16 cellular contexts compared by ENCODE assay signal in genomic region chr22:32720924-32721323, GRCh38.
A peak's percentile ranks its signal among the peaks of the same experiment; 100 is the strongest.
DNase-seq lines count a peak whose midpoint lies in the region; ATAC-seq and TF ChIP-seq lines count a peak whose summit lies in the region.
"Had no signal": no experiment of that assay in that cellular context is flagged by ENCODE, and none has a peak within 500 bp of the region (broad histone marks: within the 10 kb centered on the region; RNA-seq: fewer than 3 reads in every experiment).

No MANE protein-coding gene starts in this region.

- H3K4me1 ChIP-seq in psoas muscle = no peaks in the 10 kb centered on the region

- ATAC-seq in sciatic nerve = peak; percentile 75
- ATAC-seq in psoas muscle = no peak
- ATAC-seq: GM23338 had no signal

- WGBS in psoas muscle, 3 donors = 13 to 24% (median 23%) methylated on average over 5 of the region's 5 CpGs

- H3K4me3 ChIP-seq in fibroblast of the aortic adventitia (ENCODE audit: low read depth, low read length) (no peak overlapping the region), psoas muscle (no peak overlapping the region)
- H3K4me3 ChIP-seq: dorsolateral prefrontal cortex, GM23338 had no signal

- peaks cover 0 to 9% (median 0%) of the 10 kb centered on the region in 3 donors for H3K27me3 ChIP-seq in psoas muscle (ENCODE audit: insufficient read depth in 3 of 3, low read length in 2 of 3)
- H3K27me3 ChIP-seq: dorsolateral prefrontal cortex had no signal

- H3K36me3 ChIP-seq in psoas muscle (ENCODE audit: insufficient read depth in 1 of 2, low read depth in 1 of 2) = no peaks in the 10 kb centered on the region

- DNase-seq in GM03348 (ENCODE audit: low spot score) = peak; percentile 54
- DNase-seq in RPMI7951 (ENCODE audit: low read depth) = peak; percentile 98
- DNase-seq in fibroblast of the aortic adventitia (ENCODE audit: low read depth) = peak; percentile 81
- DNase-seq in sciatic nerve (ENCODE audit: low spot score) = no peak
- DNase-seq in NCI-H2081 treated with DMSO at 0.1 percent for 48 hours (lab: John Stamatoyannopoulos, UW) = no peak
- DNase-seq in central memory CD4-positive, alpha-beta T cell = no peak
- DNase-seq in psoas muscle = no peak
- DNase-seq: activated B cell treated with CpG ODN at 0.5 μM for 24 hours; activated CD8-positive, alpha-beta memory T cell treated with anti-CD3 and anti-CD28 coated beads, Interleukin-2, amount 50 U/mL, for 4 hours; CD4-positive, alpha-beta memory T cell; dorsolateral prefrontal cortex; GF-D8; NCI-H524 treated with DMSO at 0.1 percent for 48 hours; stimulated activated CD4-positive, alpha-beta T cell treated with anti-CD3 and anti-CD28 coated beads, Interleukin-2, amount 100 ng/mL, for 48 hours; T-cell had no signal

- intact Hi-C loops in sciatic nerve (cut with DNase I) (no loop called here), psoas muscle (cut with DNase I) (no loop called here)

- no peak overlapping the region for H3K27ac ChIP-seq in psoas muscle
- H3K27ac ChIP-seq: dorsolateral prefrontal cortex had no signal

- no peaks in the 10 kb centered on the region for H3K9me3 ChIP-seq in psoas muscle

- TF ChIP-seq CTCF in fibroblast of the aortic adventitia (IDR thresholded peaks at IDR 0.05; ENCODE audit: insufficient read depth, low read length) (no peak), psoas muscle (IDR thresholded peaks at IDR 0.05) (no peak)

Comparison
In these comparisons a context has a peak if more than half of its experiments do, and no peak if none do; other contexts are left out.
1. DNase-seq: peak in GM03348 (single experiment), RPMI7951 (single experiment) and fibroblast of the aortic adventitia (single experiment); none in sciatic nerve (single experiment), NCI-H2081 treated with DMSO at 0.1 percent for 48 hours (single experiment), central memory CD4-positive, alpha-beta T cell (single experiment) and psoas muscle (0 of 2).